Comparison of ENCODE assay signal across 1 cellular context in genomic region chr3:162538906-162539305, GRCh38.
TF ChIP-seq lines count a peak whose summit lies in the region.

No MANE protein-coding gene starts in this region.

TF ChIP-seq in GM23338, 12 proteins besides CTCF, POLR2A, EP300 and RAD21 (continued from another document):
- TF ChIP-seq ZNF462 (CRISPR knock-in tag; IDR thresholded peaks at IDR 0.05) = no peak
- no peak for TF ChIP-seq CREB1 (CRISPR knock-in tag; IDR thresholded peaks at IDR 0.05; ENCODE audit: low read depth)
- no peak for TF ChIP-seq REST (IDR thresholded peaks at IDR 0.05; ENCODE audit: unreplicated experiment)
- no peak for TF ChIP-seq EZH2 (IDR thresholded peaks at IDR 0.05; ENCODE audit: low read depth, unreplicated experiment)
